ENCODE assay signal across 2 cellular contexts in the genomic region with DNA sequence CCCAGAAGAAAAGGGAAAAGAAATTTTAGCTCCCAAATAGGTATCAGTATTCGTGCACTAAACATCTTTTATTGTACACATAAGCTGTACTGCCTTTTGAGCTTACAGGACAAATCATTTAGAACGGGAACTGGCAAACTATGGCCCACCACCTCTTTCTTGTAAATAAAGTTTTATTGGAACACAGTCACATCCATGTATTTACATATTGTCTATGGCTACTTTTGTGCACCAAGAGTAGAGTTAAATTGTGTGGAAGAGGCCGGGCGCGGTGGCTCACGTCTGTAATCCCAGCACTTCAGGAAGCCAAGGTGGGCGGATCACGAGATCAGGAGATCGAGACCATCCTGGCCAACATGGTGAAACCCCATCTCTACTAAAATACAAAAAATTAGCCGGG.
TF ChIP-seq lines count a peak whose summit lies in the region.

No MANE protein-coding gene starts in this region.

TF ChIP-seq in IMR-90, 13 proteins besides CTCF, POLR2A, EP300 and RAD21:
- no peak for TF ChIP-seq CEBPB (IDR thresholded peaks at IDR 0.05; ENCODE audit: low read depth, low read length)
- no peak for TF ChIP-seq CHD1 (IDR thresholded peaks at IDR 0.05; ENCODE audit: low read depth, low read length)
- TF ChIP-seq MXI1 (IDR thresholded peaks at IDR 0.05; ENCODE audit: borderline replicate concordance, low read depth, low read length) = no peak
- TF ChIP-seq BHLHE40 (IDR thresholded peaks at IDR 0.05; ENCODE audit: low read depth, low read length) = no peak
- TF ChIP-seq FOS (IDR thresholded peaks at IDR 0.05; ENCODE audit: low read depth, low read length) = no peak
- no peak for TF ChIP-seq RCOR1 (IDR thresholded peaks at IDR 0.05; ENCODE audit: insufficient replicate concordance, low read length)
- no peak for TF ChIP-seq MAFK (IDR thresholded peaks at IDR 0.05; ENCODE audit: low read depth, low read length)
- TF ChIP-seq NFE2L2 (IDR thresholded peaks at IDR 0.05; ENCODE audit: low read depth, low read length) = no peak

TF ChIP-seq in K562, 482 proteins besides CTCF, POLR2A, EP300 and RAD21:
- TF ChIP-seq, protein P1, sequence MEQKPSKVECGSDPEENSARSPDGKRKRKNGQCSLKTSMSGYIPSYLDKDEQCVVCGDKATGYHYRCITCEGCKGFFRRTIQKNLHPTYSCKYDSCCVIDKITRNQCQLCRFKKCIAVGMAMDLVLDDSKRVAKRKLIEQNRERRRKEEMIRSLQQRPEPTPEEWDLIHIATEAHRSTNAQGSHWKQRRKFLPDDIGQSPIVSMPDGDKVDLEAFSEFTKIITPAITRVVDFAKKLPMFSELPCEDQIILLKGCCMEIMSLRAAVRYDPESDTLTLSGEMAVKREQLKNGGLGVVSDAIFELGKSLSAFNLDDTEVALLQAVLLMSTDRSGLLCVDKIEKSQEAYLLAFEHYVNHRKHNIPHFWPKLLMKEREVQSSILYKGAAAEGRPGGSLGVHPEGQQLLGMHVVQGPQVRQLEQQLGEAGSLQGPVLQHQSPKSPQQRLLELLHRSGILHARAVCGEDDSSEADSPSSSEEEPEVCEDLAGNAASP (IDR thresholded peaks at IDR 0.05) = no peak
- TF ChIP-seq, protein P2, sequence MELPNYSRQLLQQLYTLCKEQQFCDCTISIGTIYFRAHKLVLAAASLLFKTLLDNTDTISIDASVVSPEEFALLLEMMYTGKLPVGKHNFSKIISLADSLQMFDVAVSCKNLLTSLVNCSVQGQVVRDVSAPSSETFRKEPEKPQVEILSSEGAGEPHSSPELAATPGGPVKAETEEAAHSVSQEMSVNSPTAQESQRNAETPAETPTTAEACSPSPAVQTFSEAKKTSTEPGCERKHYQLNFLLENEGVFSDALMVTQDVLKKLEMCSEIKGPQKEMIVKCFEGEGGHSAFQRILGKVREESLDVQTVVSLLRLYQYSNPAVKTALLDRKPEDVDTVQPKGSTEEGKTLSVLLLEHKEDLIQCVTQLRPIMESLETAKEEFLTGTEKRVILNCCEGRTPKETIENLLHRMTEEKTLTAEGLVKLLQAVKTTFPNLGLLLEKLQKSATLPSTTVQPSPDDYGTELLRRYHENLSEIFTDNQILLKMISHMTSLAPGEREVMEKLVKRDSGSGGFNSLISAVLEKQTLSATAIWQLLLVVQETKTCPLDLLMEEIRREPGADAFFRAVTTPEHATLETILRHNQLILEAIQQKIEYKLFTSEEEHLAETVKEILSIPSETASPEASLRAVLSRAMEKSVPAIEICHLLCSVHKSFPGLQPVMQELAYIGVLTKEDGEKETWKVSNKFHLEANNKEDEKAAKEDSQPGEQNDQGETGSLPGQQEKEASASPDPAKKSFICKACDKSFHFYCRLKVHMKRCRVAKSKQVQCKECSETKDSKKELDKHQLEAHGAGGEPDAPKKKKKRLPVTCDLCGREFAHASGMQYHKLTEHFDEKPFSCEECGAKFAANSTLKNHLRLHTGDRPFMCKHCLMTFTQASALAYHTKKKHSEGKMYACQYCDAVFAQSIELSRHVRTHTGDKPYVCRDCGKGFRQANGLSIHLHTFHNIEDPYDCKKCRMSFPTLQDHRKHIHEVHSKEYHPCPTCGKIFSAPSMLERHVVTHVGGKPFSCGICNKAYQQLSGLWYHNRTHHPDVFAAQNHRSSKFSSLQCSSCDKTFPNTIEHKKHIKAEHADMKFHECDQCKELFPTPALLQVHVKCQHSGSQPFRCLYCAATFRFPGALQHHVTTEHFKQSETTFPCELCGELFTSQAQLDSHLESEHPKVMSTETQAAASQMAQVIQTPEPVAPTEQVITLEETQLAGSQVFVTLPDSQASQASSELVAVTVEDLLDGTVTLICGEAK (IDR thresholded peaks at IDR 0.05) = peak; percentile 85
- TF ChIP-seq, protein P2 (CRISPR knock-in tag; IDR thresholded peaks at IDR 0.05) = no peak; the same call in 1 of the 2 replicates
